In genomic region chr3:47825590-47825989, GRCh38 we compare ENCODE assay signal across 8 cellular contexts. TPM values are rescaled to one million over a fixed set of nuclear protein-coding genes. Genes with fewer than 3 reads are reported as not detected.
DNase-seq lines count a peak whose midpoint lies in the region; ATAC-seq, FAIRE-seq and TF ChIP-seq lines count a peak whose summit lies in the region.

No MANE protein-coding gene starts in this region.

- H3K79me2 ChIP-seq in K562 (ENCODE audit: control insufficient read depth, insufficient read depth, low read length) = peaks cover 43% of the 10 kb centered on the region

- no peak for TF ChIP-seq EP300 in K562 (IDR thresholded peaks at IDR 0.05; ENCODE audit: low read length)

- H4K20me1 ChIP-seq in K562 (replicated peaks; ENCODE audit: control insufficient read depth, insufficient read depth, low read length) = 0 out of 2 replicates have a peak, but pooled peaks cover 5% of the 10 kb centered on the region

- peaks cover 14 to 18% of the 10 kb centered on the region in 2 experiments; a peak in 4 of 5 replicates for H3K4me1 ChIP-seq in K562 (replicated peaks in 1 of 2; ENCODE audit: control insufficient read depth in 2 of 2, insufficient read depth in 2 of 2, low read length in 2 of 2)
- H3K4me1 ChIP-seq in uterus = no peaks in the 10 kb centered on the region

- peak; percentile 67 for FAIRE-seq in K562 (lab: Jason Lieb, UNC)

- no peak for DNase-seq in activated naive CD4-positive, alpha-beta T cell treated with Interleukin-2 at 50 U/mL for 16 hours
- peak; percentile 43 to 63 (median 58) for DNase-seq in K562 (ENCODE audit: extremely low read depth in 1 of 4, low spot score in 3 of 4)
- no peak for DNase-seq in memory B cell (ENCODE audit: low spot score in 2 of 2)
- DNase-seq in uterus = no peak
- no peak for DNase-seq in NCI-H510A treated with DMSO at 0.1 percent for 48 hours (lab: John Stamatoyannopoulos, UW)
- no peak for DNase-seq in NCI-H524 (lab: John Stamatoyannopoulos, UW)

- peak overlapping the region; percentile 95 for H3K9ac ChIP-seq in K562 (ENCODE audit: insufficient read depth in 1 of 2, low read depth in 2 of 2, low read length in 2 of 2)

- BruUV-seq in K562 (replicated peaks; lab: Mats Ljungman, UMichigan) = no TSS peak

- POLR2A ChIA-PET in K562 (lab: Yijun Ruan, JAX) = interaction anchor here (0.5 to 5.3 kb wide), 17 partner anchors 8 to 532 kb away, joined by 3 to 54 read pairs (median 6); no protein-coding TSS in a partner anchor

- H2AFZ ChIP-seq in K562 (ENCODE audit: low read depth, low read length) = peak overlapping the region; percentile 98

- H3K27me3 ChIP-seq in K562 (ENCODE audit: control insufficient read depth in 2 of 2, insufficient read depth in 2 of 2, low read length in 2 of 2) (no peaks in the 10 kb centered on the region), uterus (no peaks in the 10 kb centered on the region)

- H3K4me2 ChIP-seq in K562 (ENCODE audit: insufficient read depth, low read length) = peak overlapping the region; percentile 99

- in situ Hi-C loops in K562 (cut with MboI) = loop anchor here (25.0 kb wide), 1 partner anchor 1412 kb away; no protein-coding TSS in a partner anchor

- H3K9me1 ChIP-seq in K562 (ENCODE audit: control insufficient read depth, insufficient read depth, low read length) = no peaks in the 10 kb centered on the region

- TF ChIP-seq CTCF in K562 (IDR thresholded peaks at IDR 0.05 in 2 of 3, conservative IDR thresholded peaks at IDR 0.05 in 1 of 3; ENCODE audit: insufficient read depth in 2 of 3, low read depth in 1 of 3, low read length in 3 of 3) (no peak), uterus (IDR thresholded peaks at IDR 0.05) (no peak)

- H3K36me3 Mint-ChIP-seq in activated naive CD4-positive, alpha-beta T cell treated with anti-CD3 and anti-CD28 coated beads, Interleukin-2, amount 50 U/mL, for 24 hours = peaks cover 13% of the 10 kb centered on the region
- H3K36me3 Mint-ChIP-seq in memory B cell = peaks cover 16% of the 10 kb centered on the region

- no peaks in the 10 kb centered on the region for H3K9me3 Mint-ChIP-seq in activated naive CD4-positive, alpha-beta T cell treated with anti-CD3 and anti-CD28 coated beads, Interleukin-2, amount 50 U/mL, for 24 hours
- no peaks in the 10 kb centered on the region for H3K9me3 Mint-ChIP-seq in memory B cell

- H3K27ac Mint-ChIP-seq in activated naive CD4-positive, alpha-beta T cell treated with anti-CD3 and anti-CD28 coated beads, Interleukin-2, amount 50 U/mL, for 24 hours = peak overlapping the region; percentile 88
- H3K27ac Mint-ChIP-seq in memory B cell = peak overlapping the region; percentile 85

- ATAC-seq in K562 (peak; percentile 31), memory B cell (ENCODE audit: low read depth) (no peak), HG03196 (IDR thresholded peaks at IDR 0.05; ENCODE audit: unreplicated experiment) (no peak)

- H3K4me1 Mint-ChIP-seq in activated naive CD4-positive, alpha-beta T cell treated with anti-CD3 and anti-CD28 coated beads, Interleukin-2, amount 50 U/mL, for 24 hours = peaks cover 34% of the 10 kb centered on the region
- H3K4me1 Mint-ChIP-seq in memory B cell = peaks cover 20% of the 10 kb centered on the region

- H3K27ac ChIP-seq in K562 (ENCODE audit: extremely low read depth, low read depth, low read length) (peak overlapping the region; percentile 92), uterus (peak overlapping the region; percentile 80 to 84)

- H3K27me3 Mint-ChIP-seq in activated naive CD4-positive, alpha-beta T cell treated with anti-CD3 and anti-CD28 coated beads, Interleukin-2, amount 50 U/mL, for 24 hours = no peaks in the 10 kb centered on the region
- no peaks in the 10 kb centered on the region for H3K27me3 Mint-ChIP-seq in memory B cell

- H3K4me3 ChIP-seq in K562 = peak overlapping the region; percentile 90
- peak overlapping the region; percentile 78 to 91 for H3K4me3 ChIP-seq in uterus

- CTCF ChIA-PET in K562 (lab: Yijun Ruan, JAX; ENCODE audit: low intra/inter-chr PET ratio) = interaction anchor here (0.6 to 3.2 kb wide), 4 partner anchors 22 to 326 kb away, joined by 3 to 13 read pairs (median 3); no protein-coding TSS in a partner anchor

- H3K36me3 ChIP-seq in K562 (ENCODE audit: control insufficient read depth, insufficient read depth, low read length) (peaks cover 41% of the 10 kb centered on the region), uterus (no peaks in the 10 kb centered on the region)

- intact Hi-C loops in K562 (cut with micrococcal nuclease) (loop anchor here (2.0 kb wide), 1 partner anchor 23 kb away; the partner anchor contains the start of gene DHX30), uterus (cut with DNase I; ENCODE audit: low total_unique reads) (no loop called here)

- under 1% methylated on average over 7 of the region's 7 CpGs for WGBS in K562 (ENCODE audit: insufficient coverage, low coverage, missing lambda C conversion rate)

- no peak for TF ChIP-seq RAD21 in K562 (CRISPR knock-in tag; conservative IDR thresholded peaks at IDR 0.05 in 1 of 2, IDR thresholded peaks at IDR 0.05 in 1 of 2)

- peak overlapping the region; percentile 92 for H3K4me3 Mint-ChIP-seq in activated naive CD4-positive, alpha-beta T cell treated with anti-CD3 and anti-CD28 coated beads, Interleukin-2, amount 50 U/mL, for 24 hours
- peak overlapping the region; percentile 88 for H3K4me3 Mint-ChIP-seq in memory B cell

- H3K9me3 ChIP-seq in K562 (replicated peaks; ENCODE audit: control insufficient read depth, insufficient read depth, low read depth, low read length) (no peaks in the 10 kb centered on the region), uterus (no peaks in the 10 kb centered on the region)

- TF ChIP-seq POLR2A in K562 (conservative IDR thresholded peaks at IDR 0.05) = no peak
- no peak for TF ChIP-seq POLR2A in uterus (IDR thresholded peaks at IDR 0.05)

TF ChIP-seq in K562, 482 proteins besides CTCF, POLR2A, EP300 and RAD21 (continues in another document):
- TF ChIP-seq NUFIP1 (IDR thresholded peaks at IDR 0.05; ENCODE audit: partially characterized antibody) (no peak), MEIS2 (IDR thresholded peaks at IDR 0.05; ENCODE audit: partially characterized antibody) (no peak), DLX4 (CRISPR knock-in tag; IDR thresholded peaks at IDR 0.05) (no peak), PHF8 (IDR thresholded peaks at IDR 0.05; ENCODE audit: borderline replicate concordance, low read length) (no peak), IFI16 (CRISPR knock-in tag; IDR thresholded peaks at IDR 0.05) (no peak), ELK3 (CRISPR knock-in tag; IDR thresholded peaks at IDR 0.05) (no peak), SUPT5H (IDR thresholded peaks at IDR 0.05) (no peak)

RNA-seq across cellular contexts. Expression of gene DHX30, which starts 22.7 kb away (rescaled TPM):
- total RNA-seq in K562 (2011; cell fraction: chromatin; rRNA removed; ENCODE audit: low replicate concordance) = 284 and 628 TPM in 2 replicates
- 355 and 369 TPM in 2 replicates for total RNA-seq in K562 (2011; cell fraction: nucleolus; rRNA removed)
- 282 and 303 TPM in 2 replicates for total RNA-seq in K562 (2011; cell fraction: nucleoplasm; rRNA removed)
- total RNA-seq in K562 (2014; rRNA removed) (144 and 154 TPM in 2 replicates), K562 (2014; rRNA removed; fragmentation: Illumina TruSeq; extraction: Trizol) (48.8 and 53.4 TPM in 2 replicates), K562 (2015; rRNA removed; fragmentation: Illumina TruSeq; extraction: Trizol) (79.0 and 82.5 TPM in 2 replicates), K562 (2021) (155 and 158 TPM in 2 replicates), uterus (10 to 100 TPM; 21.5 to 78.6 (median 55.7) TPM)
- polyA plus RNA-seq in K562 (2011; rRNA removed) (57.0 and 90.6 TPM in 2 replicates), K562 (2014; fragmentation: Illumina TruSeq; extraction: Trizol) (83.6 and 100 TPM in 2 replicates), K562 (2014; fragmentation: Nextera tagmentation; extraction: Ambion mirVana) (10 to 100 TPM; 12.3 to 14.2 TPM), K562 (2014; rRNA removed) (104 and 113 TPM in 2 replicates)
- 80.2 and 129 TPM in 2 replicates for polyA plus RNA-seq in K562 (2011; cell fraction: cytosol; rRNA removed)
- 352 and 482 TPM in 2 replicates for polyA plus RNA-seq in K562 (2011; cell fraction: nucleus; rRNA removed)
- 75.3 and 81.4 TPM in 2 replicates for polyA plus RNA-seq in K562 (2012)
- 69.4 and 94.1 TPM in 2 replicates for polyA minus RNA-seq in K562 (2011; rRNA and poly(A)+ RNA removed)
- 87.7 and 97.7 TPM in 2 replicates for polyA minus RNA-seq in K562 (2011; cell fraction: cytosol; rRNA and poly(A)+ RNA removed)
- polyA minus RNA-seq in K562 (2011; cell fraction: nucleus; rRNA and poly(A)+ RNA removed) = 141 and 156 TPM in 2 replicates

RNA-seq across cellular contexts. Expression of gene SMARCC1, which starts 43.9 kb away (rescaled TPM):
- total RNA-seq in K562 (2011; cell fraction: chromatin; rRNA removed; ENCODE audit: low replicate concordance) = 160 and 393 TPM in 2 replicates
- total RNA-seq in K562 (2011; cell fraction: nucleolus; rRNA removed) = 70.4 and 74.0 TPM in 2 replicates
- total RNA-seq in K562 (2011; cell fraction: nucleoplasm; rRNA removed) = 125 and 187 TPM in 2 replicates
- total RNA-seq in K562 (2014; rRNA removed) (66.0 and 72.2 TPM in 2 replicates), K562 (2014; rRNA removed; fragmentation: Illumina TruSeq; extraction: Trizol) (91.3 and 111 TPM in 2 replicates), K562 (2015; rRNA removed; fragmentation: Illumina TruSeq; extraction: Trizol) (85.8 and 86.0 TPM in 2 replicates), K562 (2021) (195 and 199 TPM in 2 replicates), uterus (10 to 100 TPM; 23.8 to 61.0 (median 45.5) TPM)
- polyA plus RNA-seq in K562 (2011; rRNA removed) (62.0 and 63.7 TPM in 2 replicates), K562 (2014; fragmentation: Illumina TruSeq; extraction: Trizol) (124 and 127 TPM in 2 replicates), K562 (2014; fragmentation: Nextera tagmentation; extraction: Ambion mirVana) (10 to 100 TPM; 20.7 to 40.5 TPM), K562 (2014; rRNA removed) (47.2 and 55.8 TPM in 2 replicates)
- 27.0 and 29.4 TPM in 2 replicates for polyA plus RNA-seq in K562 (2011; cell fraction: cytosol; rRNA removed)
- 54.6 and 73.8 TPM in 2 replicates for polyA plus RNA-seq in K562 (2011; cell fraction: nucleus; rRNA removed)
- 72.1 and 86.8 TPM in 2 replicates for polyA plus RNA-seq in K562 (2012)
- 146 and 210 TPM in 2 replicates for polyA minus RNA-seq in K562 (2011; rRNA and poly(A)+ RNA removed)
- 82.4 and 108 TPM in 2 replicates for polyA minus RNA-seq in K562 (2011; cell fraction: cytosol; rRNA and poly(A)+ RNA removed)
- 43.5 and 71.9 TPM in 2 replicates for polyA minus RNA-seq in K562 (2011; cell fraction: nucleus; rRNA and poly(A)+ RNA removed)

Comparison
In these comparisons a context has a peak if more than half of its experiments do, and no peak if none do; other contexts are left out.
1. DNase-seq: peak in K562 (4 of 4); none in activated naive CD4-positive, alpha-beta T cell treated with Interleukin-2 at 50 U/mL for 16 hours (single experiment), memory B cell (0 of 2), uterus (0 of 2), NCI-H510A treated with DMSO at 0.1 percent for 48 hours (single experiment) and NCI-H524 (0 of 2).